Comparison of ENCODE assay signal across 19 cellular contexts in genomic region chr20:37729909-37730308, GRCh38. TPM values are rescaled to one million over a fixed set of nuclear protein-coding genes. Genes with fewer than 3 reads are reported as not detected.
DNase-seq lines count a peak whose midpoint lies in the region; ATAC-seq, FAIRE-seq and TF ChIP-seq lines count a peak whose summit lies in the region.
"Had no signal": no experiment of that assay in that cellular context is flagged by ENCODE, and none has a peak within 500 bp of the region (broad histone marks: within the 10 kb centered on the region; RNA-seq: fewer than 3 reads in every experiment).

No MANE protein-coding gene starts in this region.

- CTCF ChIA-PET in CD8-positive, alpha-beta T cell (lab: Charles Lee), result no interaction called here

- DNase-seq in CD8-positive, alpha-beta T cell, result no peak
- DNase-seq in HCEC 1CT, result peak; percentile 70
- peak; percentile 27 for DNase-seq in bronchial epithelial cell (ENCODE audit: low read depth)
- peak; percentile 12 for DNase-seq in mesenchymal stem cell
- no peak for DNase-seq in coronary artery (ENCODE audit: low spot score)
- DNase-seq in NCI-H146 (lab: John Stamatoyannopoulos, UW), result no peak
- DNase-seq in ascending aorta (ENCODE audit: low spot score in 2 of 2), result no peak
- DNase-seq: activated naive CD8-positive, alpha-beta T cell treated with anti-CD3 and anti-CD28 coated beads for 36 hours; immature natural killer cell; mucosa of descending colon; NCI-H1105; NCI-H526; stimulated activated CD4-positive, alpha-beta T cell treated with anti-CD3 and anti-CD28 coated beads, Interleukin-2, amount 100 ng/mL, for 24 hours; stimulated activated CD8-positive, alpha-beta memory T cell treated with anti-CD3 and anti-CD28 coated beads, Interleukin-4, amount 100 ng/mL, for 48 hours; tibial artery had no signal

- H3K9me3 Mint-ChIP-seq in CD8-positive, alpha-beta T cell, result no peaks in the 10 kb centered on the region
- H3K9me3 Mint-ChIP-seq: activated naive CD8-positive, alpha-beta T cell treated with anti-CD3 and anti-CD28 coated beads for 36 hours; immature natural killer cell; T-helper 1 cell treated with Interleukin-12 subunit alpha and Interleukin-12 subunit beta and Interleukin-4 antibody, amounts not matched to agents 30 μg/mL and 1 μg/mL, for 36 hours had no signal

- no peak overlapping the region for H2BK12ac ChIP-seq in mesenchymal stem cell (ENCODE audit: low read length in 2 of 2)

- H3K9ac ChIP-seq in mesenchymal stem cell (ENCODE audit: low read length), result no peak overlapping the region

- POLR2A ChIA-PET in CD8-positive, alpha-beta T cell (lab: Charles Lee), result interaction anchor here (1.4 kb wide), 1 partner anchor 14 kb away, joined by 3 read pairs; no protein-coding TSS in a partner anchor

- H3K4me2 ChIP-seq in mesenchymal stem cell (ENCODE audit: low read length, poor library complexity, severe bottlenecking), result no peak overlapping the region

- H3K4ac ChIP-seq in mesenchymal stem cell (ENCODE audit: low read depth in 1 of 2, low read length in 2 of 2), result no peak overlapping the region

- no peaks in the 10 kb centered on the region for H3K9me3 ChIP-seq in CD8-positive, alpha-beta T cell (ENCODE audit: low read length)
- H3K9me3 ChIP-seq in mesenchymal stem cell (ENCODE audit: control insufficient read depth, low read length) (no peaks in the 10 kb centered on the region), ascending aorta (no peaks in the 10 kb centered on the region)
- H3K9me3 ChIP-seq: mucosa of descending colon, tibial artery had no signal

- H3K27ac ChIP-seq in CD8-positive, alpha-beta T cell (ENCODE audit: low read depth, low read length), result no peak overlapping the region
- no peak overlapping the region for H3K27ac ChIP-seq in mesenchymal stem cell (ENCODE audit: low read length, poor library complexity, severe bottlenecking)
- no peak overlapping the region for H3K27ac ChIP-seq in coronary artery
- H3K27ac ChIP-seq in ascending aorta, result no peak overlapping the region
- H3K27ac ChIP-seq: tibial artery had no signal

- H3K27me3 Mint-ChIP-seq in CD8-positive, alpha-beta T cell (ENCODE audit: low read depth), result no peaks in the 10 kb centered on the region
- H3K27me3 Mint-ChIP-seq: activated naive CD8-positive, alpha-beta T cell treated with anti-CD3 and anti-CD28 coated beads for 36 hours had no signal

- intact Hi-C loops in CD8-positive, alpha-beta T cell (cut with DNase I, micrococcal nuclease), result no loop called here
- intact Hi-C loops in ascending aorta (cut with DNase I), result no loop called here

- H2BK15ac ChIP-seq in mesenchymal stem cell (ENCODE audit: low read depth, poor library complexity, severe bottlenecking), result no peak overlapping the region

- no peak overlapping the region for H2BK5ac ChIP-seq in mesenchymal stem cell (ENCODE audit: low read depth, low read length, poor library complexity, severe bottlenecking)

- no peak overlapping the region for H3K14ac ChIP-seq in mesenchymal stem cell (ENCODE audit: low read length in 2 of 2)

- H3K4me1 Mint-ChIP-seq in CD8-positive, alpha-beta T cell (ENCODE audit: low read depth), result peaks cover 31% of the 10 kb centered on the region

- H3K27ac Mint-ChIP-seq in CD8-positive, alpha-beta T cell, result peak overlapping the region; percentile 4
- H3K27ac Mint-ChIP-seq: activated naive CD8-positive, alpha-beta T cell treated with anti-CD3 and anti-CD28 coated beads for 36 hours; T-helper 1 cell treated with Interleukin-12 subunit alpha and Interleukin-12 subunit beta and Interleukin-4 antibody, amounts not matched to agents 30 μg/mL and 1 μg/mL, for 36 hours had no signal

- no peaks in the 10 kb centered on the region for H3K4me1 ChIP-seq in CD8-positive, alpha-beta T cell (ENCODE audit: insufficient read depth, low read length)
- H3K4me1 ChIP-seq in mesenchymal stem cell (ENCODE audit: control insufficient read depth, insufficient read depth, low read depth, low read length) (peaks cover 2% of the 10 kb centered on the region), ascending aorta (no peaks in the 10 kb centered on the region)

- H3K36me3 ChIP-seq in CD8-positive, alpha-beta T cell (ENCODE audit: insufficient read depth, low read length), result peaks cover 6% of the 10 kb centered on the region
- H3K36me3 ChIP-seq in bronchial epithelial cell (ENCODE audit: control insufficient read depth, insufficient read depth, low read length), result peaks cover 1% of the 10 kb centered on the region
- H3K36me3 ChIP-seq in mesenchymal stem cell (ENCODE audit: control insufficient read depth in 1 of 2, insufficient read depth in 2 of 2, low read depth in 1 of 2, low read length in 2 of 2), result peaks cover 0 to 13% of the 10 kb centered on the region in 2 experiments
- H3K36me3 ChIP-seq in ascending aorta, result peaks cover 3 to 12% of the 10 kb centered on the region in 2 donors

- no peaks in the 10 kb centered on the region for H3K27me3 ChIP-seq in CD8-positive, alpha-beta T cell (ENCODE audit: insufficient read depth, low read length)
- H3K27me3 ChIP-seq in bronchial epithelial cell (ENCODE audit: control insufficient read depth, insufficient read depth, low read length), result no peaks in the 10 kb centered on the region
- no peaks in the 10 kb centered on the region for H3K27me3 ChIP-seq in mesenchymal stem cell (ENCODE audit: control insufficient read depth in 1 of 2, insufficient read depth in 1 of 2, low read length in 2 of 2)
- no peaks in the 10 kb centered on the region for H3K27me3 ChIP-seq in ascending aorta
- H3K27me3 ChIP-seq: tibial artery had no signal

- H3K4me3 Mint-ChIP-seq in CD8-positive, alpha-beta T cell, result no peak overlapping the region
- H3K4me3 Mint-ChIP-seq: activated naive CD8-positive, alpha-beta T cell treated with anti-CD3 and anti-CD28 coated beads for 36 hours; immature natural killer cell; T-helper 1 cell treated with Interleukin-12 subunit alpha and Interleukin-12 subunit beta and Interleukin-4 antibody, amounts not matched to agents 30 μg/mL and 1 μg/mL, for 36 hours had no signal

- H4K91ac ChIP-seq in mesenchymal stem cell (ENCODE audit: low read length), result no peak overlapping the region

- H4K8ac ChIP-seq in mesenchymal stem cell (ENCODE audit: low read length), result no peak overlapping the region

- no peak for TF ChIP-seq CTCF in CD8-positive, alpha-beta T cell (IDR thresholded peaks at IDR 0.05)
- TF ChIP-seq CTCF in bronchial epithelial cell (IDR thresholded peaks at IDR 0.05; ENCODE audit: insufficient read depth, low read length, severe bottlenecking), result no peak
- no peak for TF ChIP-seq CTCF in coronary artery (IDR thresholded peaks at IDR 0.05)
- no peak for TF ChIP-seq CTCF in ascending aorta (IDR thresholded peaks at IDR 0.05)

- no peak overlapping the region for H2BK120ac ChIP-seq in mesenchymal stem cell (ENCODE audit: low read depth, low read length)

- no peak overlapping the region for H3K23ac ChIP-seq in mesenchymal stem cell (ENCODE audit: low read length in 2 of 2)

- WGBS in mesenchymal stem cell, result 81% methylated on average over 2 of the region's 3 CpGs

- FAIRE-seq in bronchial epithelial cell (lab: Jason Lieb, UNC), result no peak
- FAIRE-seq: colon, RCC 7860 had no signal

- no peak overlapping the region for H2AFZ ChIP-seq in mesenchymal stem cell (ENCODE audit: low read depth, low read length)

- no peak for ATAC-seq in CD8-positive, alpha-beta T cell
- ATAC-seq in GM21576 (IDR thresholded peaks at IDR 0.05; ENCODE audit: unreplicated experiment), result no peak
- ATAC-seq: mucosa of descending colon had no signal

- no peak overlapping the region for H2AK5ac ChIP-seq in mesenchymal stem cell (ENCODE audit: low read length, severe bottlenecking)

- no peak overlapping the region for H3K4me3 ChIP-seq in CD8-positive, alpha-beta T cell (ENCODE audit: low read depth, low read length)
- H3K4me3 ChIP-seq in bronchial epithelial cell (ENCODE audit: low read depth, low read length) (no peak overlapping the region), mesenchymal stem cell (ENCODE audit: insufficient read depth in 1 of 2, low read depth in 1 of 2, low read length in 2 of 2) (no peak overlapping the region), coronary artery (no peak overlapping the region), ascending aorta (no peak overlapping the region)
- H3K4me3 ChIP-seq: mucosa of descending colon, tibial artery had no signal

- H3K18ac ChIP-seq in mesenchymal stem cell (ENCODE audit: low read depth in 1 of 2, low read length in 2 of 2), result no peak overlapping the region

- H3K36me3 Mint-ChIP-seq in CD8-positive, alpha-beta T cell, result peaks cover 43% of the 10 kb centered on the region

- H3K79me1 ChIP-seq in mesenchymal stem cell (replicated peaks; ENCODE audit: low read length, poor library complexity, severe bottlenecking), result peaks cover 32% of the 10 kb centered on the region

RNA-seq across cellular contexts. Expression of gene CTNNBL1, which starts 36.1 kb away (rescaled TPM):
- total RNA-seq in CD8-positive, alpha-beta T cell, result 10 to 100 TPM; 22.4 to 26.8 TPM
- total RNA-seq in bronchial epithelial cell (27.1 and 30.0 TPM in 2 replicates), ascending aorta (33.3 TPM)
- polyA plus RNA-seq in mesenchymal stem cell (2013, experiment 1 of 2), result 60.8 TPM
- polyA plus RNA-seq in mesenchymal stem cell (2013, experiment 2 of 2), result 60.9 TPM

Comparison
In these comparisons a context has a peak if more than half of its experiments do, and no peak if none do; other contexts are left out.
1. DNase-seq: peak in HCEC 1CT (single experiment), bronchial epithelial cell (single experiment) and mesenchymal stem cell (single experiment); none in CD8-positive, alpha-beta T cell (0 of 7), coronary artery (single experiment), NCI-H146 (single experiment) and ascending aorta (0 of 2).